In the genomic region with DNA sequence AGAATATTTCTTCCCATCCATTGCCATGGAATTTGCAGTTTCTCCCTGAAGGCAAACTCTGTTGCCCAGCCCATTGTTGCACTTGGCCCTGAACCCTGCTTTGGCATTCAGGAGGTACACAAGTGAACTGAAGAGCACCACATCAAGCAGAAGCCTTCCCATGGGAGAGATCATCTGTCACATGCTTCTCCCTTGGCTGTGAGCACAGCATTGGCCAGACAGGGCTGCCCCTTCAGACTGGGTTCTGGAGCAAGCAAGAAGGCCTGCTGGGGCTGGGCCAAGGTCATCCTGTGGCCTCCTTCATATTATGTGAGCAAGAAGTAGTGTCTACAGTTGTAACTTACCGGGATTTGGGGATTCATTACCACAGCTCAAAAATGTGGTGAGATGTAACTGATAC, we compare ENCODE assay signal across 26 cellular contexts.
"Had no signal": no experiment of that assay in that cellular context is flagged by ENCODE, and none has a peak within 500 bp of the region (broad histone marks: within the 10 kb centered on the region; RNA-seq: fewer than 3 reads in every experiment).

No MANE protein-coding gene starts in this region.

- ATAC-seq: HepG2, Right ventricle myocardium inferior, T-cell had no signal

- H3K9me3 ChIP-seq: MG63, Peyer's patch, SJSA1, SK-N-SH had no signal

- H3K4me3 Mint-ChIP-seq: T-cell had no signal

- H3K9me3 Mint-ChIP-seq: T-cell had no signal

- H3K4me2 ChIP-seq: PC-9, SK-N-SH had no signal

- H2AFZ ChIP-seq: PC-9 had no signal

- H3K36me3 ChIP-seq: MG63, Peyer's patch, SJSA1 had no signal

- H3K27ac ChIP-seq: PC-9, Peyer's patch, SJSA1 had no signal

- H3K27me3 ChIP-seq: MG63, Peyer's patch, SJSA1 had no signal

- H3K27me3 Mint-ChIP-seq: T-cell had no signal

- DNase-seq: IMR-90, Karpas-422, KG1, MG63, NCI-H1092, NCI-H1105 treated with DMSO at 0.1 percent for 48 hours, NCI-H1417 treated with DMSO at 0.1 percent for 48 hours, NCI-H146, NCI-H1694 treated with DMSO at 0.1 percent for 48 hours, NCI-H1930, NCI-H2081, NCI-H2107, NCI-H2171 treated with DMSO at 0.1 percent for 48 hours, NCI-H524, NCI-H526 treated with DMSO at 0.1 percent for 48 hours, NCI-H748 treated with DMSO at 0.1 percent for 48 hours, OCI-M1, PC-9, Peyer's patch, SHP77 treated with DMSO at 0.1 percent for 48 hours, SK-N-SH, SW 1271, T-cell had no signal

- H3K4me1 ChIP-seq: Peyer's patch, SJSA1 had no signal

- H3K36me3 Mint-ChIP-seq: T-cell had no signal

- H3K9ac ChIP-seq: SK-N-SH had no signal

- H3K4me3 ChIP-seq: MG63, PC-9, Peyer's patch, SJSA1 had no signal

- FAIRE-seq: HepG2 had no signal

- H3K27ac Mint-ChIP-seq: T-cell had no signal
